ENCODE assay signal across 14 cellular contexts in the genomic region with DNA sequence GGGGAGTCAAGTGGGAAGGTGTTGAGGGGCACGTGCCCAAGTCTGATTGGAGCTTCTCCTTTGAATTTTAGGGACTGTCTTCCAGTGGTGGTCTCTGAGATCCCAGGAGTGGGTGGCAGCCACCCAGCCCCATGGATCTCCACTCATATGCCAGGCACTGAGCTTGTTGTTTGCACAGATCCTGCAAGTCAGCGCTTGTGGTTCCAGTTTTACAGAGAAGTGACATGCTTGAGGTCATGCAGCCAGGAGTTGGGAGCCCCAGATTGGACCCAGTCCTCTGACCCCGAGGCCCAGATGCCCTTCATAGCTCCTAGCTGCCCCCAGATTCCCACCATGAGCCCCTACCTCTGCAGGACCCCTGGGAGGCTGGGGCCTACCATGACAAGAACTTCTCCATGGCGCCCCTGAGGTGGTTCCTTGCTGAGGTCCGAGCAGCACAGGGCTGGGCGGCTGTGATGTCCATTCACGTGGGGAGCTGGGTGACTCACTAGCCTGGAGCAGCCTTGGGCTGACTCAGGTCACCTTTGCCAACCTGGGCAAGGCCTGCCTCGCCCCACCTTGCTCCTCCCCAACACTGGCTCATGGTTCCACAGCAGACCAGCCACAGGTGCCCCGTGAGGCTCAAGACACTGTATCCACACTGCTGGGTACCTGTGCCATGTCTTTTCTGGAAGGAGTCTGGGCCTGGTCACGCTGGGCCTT. TPM values are rescaled to one million over a fixed set of nuclear protein-coding genes. Genes with fewer than 3 reads are reported as not detected.
DNase-seq lines count a peak whose midpoint lies in the region; ATAC-seq, FAIRE-seq and TF ChIP-seq lines count a peak whose summit lies in the region.
"Had no signal": no experiment of that assay in that cellular context is flagged by ENCODE, and none has a peak within 500 bp of the region (broad histone marks: within the 10 kb centered on the region; RNA-seq: fewer than 3 reads in every experiment).

No MANE protein-coding gene starts in this region.

- H3K79me1 ChIP-seq in neuronal stem cell (ENCODE audit: low read depth, low read length), result peaks cover 35% of the 10 kb centered on the region

- H2BK12ac ChIP-seq in neuronal stem cell (ENCODE audit: low read length), result no peak overlapping the region

- TF ChIP-seq POLR2A in esophagus squamous epithelium (IDR thresholded peaks at IDR 0.05), result no peak

- H2BK15ac ChIP-seq in neuronal stem cell (ENCODE audit: low read length), result no peak overlapping the region

- H3K18ac ChIP-seq in neuronal stem cell (ENCODE audit: low read length), result no peak overlapping the region

- H4K8ac ChIP-seq in neuronal stem cell (ENCODE audit: low read depth, low read length), result no peak overlapping the region

- CTCF ChIA-PET in Panc1 (lab: Charles Lee), result interaction anchor here (0.6 kb wide), 1 partner anchor 57 kb away, joined by 3 read pairs; no protein-coding TSS in a partner anchor

- no peaks in the 10 kb centered on the region for H3K27me3 ChIP-seq in Panc1 (ENCODE audit: control insufficient read depth, insufficient read depth, low read length)
- H3K27me3 ChIP-seq in esophagus squamous epithelium, result no peaks in the 10 kb centered on the region
- peaks cover 0 to 2% (median 0%) of the 10 kb centered on the region in 3 experiments for H3K27me3 ChIP-seq in neuronal stem cell (ENCODE audit: control insufficient read depth in 3 of 3, insufficient read depth in 3 of 3, low read depth in 1 of 3, low read length in 3 of 3)
- H3K27me3 ChIP-seq: right atrium auricular region had no signal

- DNase-seq in Panc1 (ENCODE audit: low read depth, low spot score) (peak; percentile 17), esophagus squamous epithelium (lab: John Stamatoyannopoulos, UW) (no peak), neuronal stem cell (ENCODE audit: low spot score) (no peak), frontal cortex (ENCODE audit: low spot score in 2 of 2) (no peak), NCI-H1092 (lab: John Stamatoyannopoulos, UW) (no peak), middle frontal gyrus (ENCODE audit: extremely low spot score, low spot score) (no peak)
- DNase-seq: ACHN, activated gamma-delta T cell, Kasumi-1 had no signal

- no peak overlapping the region for H3K9ac ChIP-seq in neuronal stem cell (ENCODE audit: low read depth, low read length, poor library complexity)

- intact Hi-C loops in Panc1 (cut with micrococcal nuclease; ENCODE audit: unreplicated experiment), result no loop called here
- intact Hi-C loops in esophagus squamous epithelium (cut with DNase I), result no loop called here

- no peak overlapping the region for H2BK120ac ChIP-seq in neuronal stem cell (ENCODE audit: low read depth, low read length)

- H2AFZ ChIP-seq in neuronal stem cell (ENCODE audit: low read length), result no peak overlapping the region

- H3K27ac ChIP-seq in C4-2B, result peak overlapping the region; percentile 38
- peak overlapping the region; percentile 59 for H3K27ac ChIP-seq in Panc1 (ENCODE audit: low read length)
- H3K27ac ChIP-seq in esophagus squamous epithelium, result peak overlapping the region; percentile 60 to 78 (median 72)
- no peak overlapping the region for H3K27ac ChIP-seq in neuronal stem cell (replicated peaks; ENCODE audit: low read length)

- H2AK5ac ChIP-seq in neuronal stem cell (ENCODE audit: low read depth, low read length), result peak overlapping the region; percentile 25

- H3K4me1 ChIP-seq in Panc1 (ENCODE audit: control insufficient read depth, insufficient read depth, low read length), result peaks cover 72% of the 10 kb centered on the region
- H3K4me1 ChIP-seq in esophagus squamous epithelium, result peaks cover 54 to 100% (median 70%) of the 10 kb centered on the region in 3 donors
- H3K4me1 ChIP-seq in neuronal stem cell (ENCODE audit: control insufficient read depth in 2 of 2, insufficient read depth in 1 of 2, low read depth in 1 of 2, low read length in 2 of 2), result peaks cover 14 to 43% of the 10 kb centered on the region in 2 donors

- H3K4me3 ChIP-seq in Panc1 (ENCODE audit: low read depth in 2 of 2, low read length in 2 of 2) (no peak overlapping the region), esophagus squamous epithelium (no peak overlapping the region), neuronal stem cell (ENCODE audit: low read length in 2 of 2) (no peak overlapping the region)
- H3K4me3 ChIP-seq: right atrium auricular region had no signal

- no peak overlapping the region for H3K4ac ChIP-seq in neuronal stem cell (ENCODE audit: low read length)

- no peak overlapping the region for H4K91ac ChIP-seq in neuronal stem cell (ENCODE audit: low read depth, low read length, poor library complexity)

- WGBS in esophagus squamous epithelium, 2 donors, result 54 to 80% methylated on average over 1 to 3 of the region's 10 CpGs
- WGBS in neuronal stem cell (ENCODE audit: extremely low coverage in 2 of 2, insufficient read length in 2 of 2, insufficient replicate concordance in 1 of 2), 2 donors, result no CpG with 5 or more reads among the region's 10 CpGs

- no peak overlapping the region for H3K14ac ChIP-seq in neuronal stem cell (ENCODE audit: low read length)

- BruUV-seq in Panc1 (replicated peaks; lab: Mats Ljungman, UMichigan), result no TSS peak

- ATAC-seq in Panc1 (peak; percentile 62), HG03460 (IDR thresholded peaks at IDR 0.05; ENCODE audit: unreplicated experiment) (no peak)

- TF ChIP-seq CTCF in C4-2B (conservative IDR thresholded peaks at IDR 0.05) (no peak), Panc1 (IDR thresholded peaks at IDR 0.05) (no peak), esophagus squamous epithelium (IDR thresholded peaks at IDR 0.05) (no peak)

- POLR2A ChIA-PET in Panc1 (lab: Charles Lee), result interaction anchor here (0.7 kb wide), 1 partner anchor 65 kb away, joined by 3 read pairs; no protein-coding TSS in a partner anchor

- H3K36me3 ChIP-seq in Panc1 (ENCODE audit: control insufficient read depth, insufficient read depth, low read length) (no peaks in the 10 kb centered on the region), esophagus squamous epithelium (no peaks in the 10 kb centered on the region), neuronal stem cell (replicated peaks in 1 of 2; ENCODE audit: control insufficient read depth in 2 of 2, insufficient read depth in 2 of 2, low read length in 2 of 2) (peaks cover 12 to 55% of the 10 kb centered on the region in 2 donors)
- H3K36me3 ChIP-seq: right atrium auricular region had no signal

- H2BK5ac ChIP-seq in neuronal stem cell (ENCODE audit: low read length), result peak overlapping the region; percentile 84

- in situ Hi-C loops in Panc1 (cut with HindIII; ENCODE audit: low pct_unique_long_range_greater_than_20kb, low sequenced_read_pairs), result no loop called here

- no peak overlapping the region for H3K23ac ChIP-seq in neuronal stem cell (ENCODE audit: low read depth, low read length, poor library complexity)

- no peak overlapping the region for H3K4me2 ChIP-seq in neuronal stem cell (ENCODE audit: insufficient read depth, low read length, poor library complexity, severe bottlenecking)

- no peak for FAIRE-seq in frontal cortex (lab: Jason Lieb, UNC)
- FAIRE-seq: D721Med, RCC 7860 had no signal

- H3K9me3 ChIP-seq in Panc1 (ENCODE audit: control insufficient read depth, insufficient read depth, low read depth, low read length) (no peaks in the 10 kb centered on the region), esophagus squamous epithelium (no peaks in the 10 kb centered on the region), neuronal stem cell (replicated peaks in 1 of 2; ENCODE audit: control insufficient read depth in 2 of 2, insufficient read depth in 1 of 2, low read depth in 1 of 2, low read length in 2 of 2) (no peaks in the 10 kb centered on the region)
- H3K9me3 ChIP-seq: right atrium auricular region had no signal

RNA-seq across cellular contexts. Expression of a gene that starts 47.4 kb away (rescaled TPM):
- total RNA-seq in Panc1 (2021; ENCODE audit: unreplicated experiment), result 51.0 TPM
- 39.2 TPM for polyA plus RNA-seq in Panc1 (2012; ENCODE audit: insufficient read length)
- total RNA-seq in esophagus squamous epithelium, result 10 to 100 TPM; 17.0 to 36.3 (median 22.3) TPM
- 15.1 TPM for polyA plus RNA-seq in neuronal stem cell (2013, experiment 1 of 2)
- polyA plus RNA-seq in neuronal stem cell (2013, experiment 2 of 2), result 16.0 TPM
- 16.7 TPM for total RNA-seq in frontal cortex
